In genomic region chr19:35868823-35869326, GRCh38 we compare ENCODE assay signal across 8 cellular contexts. TPM values are rescaled to one million over a fixed set of nuclear protein-coding genes. Genes with fewer than 3 reads are reported as not detected.
DNase-seq lines count a peak whose midpoint lies in the region; ATAC-seq and TF ChIP-seq lines count a peak whose summit lies in the region.

No MANE protein-coding gene starts in this region.

- no peak for TF ChIP-seq CTCF in Caco-2 (IDR thresholded peaks at IDR 0.05; ENCODE audit: insufficient read depth in 1 of 2, low read depth in 1 of 2, low read length in 1 of 2, severe bottlenecking in 1 of 2, unreplicated experiment in 1 of 2)
- TF ChIP-seq CTCF in OCI-LY7 (conservative IDR thresholded peaks at IDR 0.05; ENCODE audit: low read length), result no peak
- no peak for TF ChIP-seq CTCF in endodermal cell (conservative IDR thresholded peaks at IDR 0.05)
- TF ChIP-seq CTCF in prostate gland (IDR thresholded peaks at IDR 0.05), result no peak

- BruUV-seq in Caco-2 (replicated peaks; lab: Mats Ljungman, UMichigan) (no TSS peak), OCI-LY7 (replicated peaks; lab: Mats Ljungman, UMichigan) (no TSS peak)

- peaks cover 9% of the 10 kb centered on the region for H3K4me1 Mint-ChIP-seq in Caco-2 (ENCODE audit: low read depth, unreplicated experiment)
- peaks cover 3% of the 10 kb centered on the region for H3K4me1 Mint-ChIP-seq in endodermal cell

- no peaks in the 10 kb centered on the region for H4K20me1 ChIP-seq in OCI-LY7 (ENCODE audit: insufficient read depth, low read length)

- POLR2A ChIA-PET in Caco-2 (lab: Charles Lee) (no interaction called here), OCI-LY7 (lab: Charles Lee) (no interaction called here)

- H3K36me3 ChIP-seq in Caco-2 (ENCODE audit: control insufficient read depth, insufficient read depth, low read length) (no peaks in the 10 kb centered on the region; the same call in none of the 2 replicates), OCI-LY7 (ENCODE audit: insufficient read depth, low read length) (no peaks in the 10 kb centered on the region), endodermal cell (ENCODE audit: control insufficient read depth, insufficient read depth, low read length) (no peaks in the 10 kb centered on the region), prostate gland (no peaks in the 10 kb centered on the region)

- no peaks in the 10 kb centered on the region for H3K9me3 ChIP-seq in Caco-2
- no peaks in the 10 kb centered on the region for H3K9me3 ChIP-seq in OCI-LY7 (ENCODE audit: low read length)
- H3K9me3 ChIP-seq in endodermal cell (ENCODE audit: control insufficient read depth, low read length), result no peaks in the 10 kb centered on the region
- H3K9me3 ChIP-seq in prostate gland, result no peaks in the 10 kb centered on the region

- no peaks in the 10 kb centered on the region for H3K9me3 Mint-ChIP-seq in Caco-2 (ENCODE audit: unreplicated experiment)
- H3K9me3 Mint-ChIP-seq in endodermal cell, result no peaks in the 10 kb centered on the region

- no peaks in the 10 kb centered on the region for H3K9me2 ChIP-seq in OCI-LY7 (ENCODE audit: insufficient read depth, low read length)

- H3K27me3 Mint-ChIP-seq in Caco-2 (ENCODE audit: insufficient read depth, unreplicated experiment) (peaks cover 29% of the 10 kb centered on the region), endodermal cell (ENCODE audit: insufficient read depth) (peaks cover 46% of the 10 kb centered on the region)

- 1 to 2% methylated on average over 8 to 15 of the region's 15 CpGs for WGBS in endodermal cell (ENCODE audit: insufficient coverage in 1 of 2, insufficient read length in 1 of 2), 2 experiments
- 3% methylated on average over 12 of the region's 15 CpGs for WGBS in prostate gland

- DNase-seq in Caco-2 (no peak), OCI-LY7 (ENCODE audit: low spot score) (no peak), endodermal cell (no peak), prostate gland (ENCODE audit: low spot score) (no peak), globus pallidus (ENCODE audit: low spot score) (no peak), NCI-H2196 (lab: John Stamatoyannopoulos, UW; ENCODE audit: unreplicated experiment) (no peak), NK-92 (lab: John Stamatoyannopoulos, UW; ENCODE audit: unreplicated experiment) (no peak)

- H3K27ac ChIP-seq in OCI-LY7 (ENCODE audit: low read depth, low read length, poor library complexity, severe bottlenecking), result no peak overlapping the region
- H3K27ac ChIP-seq in endodermal cell (ENCODE audit: low read depth, low read length), result peak overlapping the region; percentile 96
- H3K27ac ChIP-seq in prostate gland, result no peak overlapping the region

- ATAC-seq in esophagus mucosa, result no peak

- no peaks in the 10 kb centered on the region for H3K79me2 ChIP-seq in OCI-LY7 (ENCODE audit: insufficient read depth, low read depth, low read length)

- H3K4me3 ChIP-seq in Caco-2 (ENCODE audit: low read depth, low read length) (peak overlapping the region; percentile 46), OCI-LY7 (ENCODE audit: low read depth, low read length, poor library complexity, severe bottlenecking) (peak overlapping the region; percentile 65), endodermal cell (ENCODE audit: low read length) (peak overlapping the region; percentile 71), prostate gland (peak overlapping the region; percentile 37 to 48)

- intact Hi-C loops in Caco-2 (cut with micrococcal nuclease; ENCODE audit: unreplicated experiment), result loop anchor here (1.0 kb wide), 1 partner anchor 10 kb away; no protein-coding TSS in a partner anchor
- intact Hi-C loops in OCI-LY7 (cut with micrococcal nuclease; ENCODE audit: unreplicated experiment), result no loop called here
- intact Hi-C loops in prostate gland (cut with DNase I), result no loop called here

- H3K4me2 ChIP-seq in OCI-LY7 (ENCODE audit: low read length), result peak overlapping the region; percentile 83

- CTCF ChIA-PET in Caco-2 (lab: Charles Lee) (interaction anchor here (0.6 to 1.1 kb wide), 3 partner anchors 28 to 62 kb away, joined by 3 to 9 read pairs (median 5); no protein-coding TSS in a partner anchor), OCI-LY7 (lab: Charles Lee; ENCODE audit: unreplicated experiment) (no interaction called here)

- no peak overlapping the region for H2AFZ ChIP-seq in OCI-LY7 (ENCODE audit: low read length)

- no peak for TF ChIP-seq POLR2A in prostate gland (IDR thresholded peaks at IDR 0.05)

- H3K36me3 Mint-ChIP-seq in Caco-2 (ENCODE audit: insufficient read depth, unreplicated experiment) (no peaks in the 10 kb centered on the region), endodermal cell (ENCODE audit: low read depth) (no peaks in the 10 kb centered on the region)

- peaks cover 23% of the 10 kb centered on the region for H3K4me1 ChIP-seq in Caco-2
- H3K4me1 ChIP-seq in OCI-LY7 (ENCODE audit: insufficient read depth, low read length, poor library complexity, severe bottlenecking), result peaks cover 17% of the 10 kb centered on the region
- H3K4me1 ChIP-seq in endodermal cell (ENCODE audit: control insufficient read depth, insufficient read depth, low read length), result no peaks in the 10 kb centered on the region
- peaks cover 15% of the 10 kb centered on the region for H3K4me1 ChIP-seq in prostate gland (replicated peaks)

- no peaks in the 10 kb centered on the region; the same call in 1 of the 2 replicates for H3K27me3 ChIP-seq in Caco-2 (replicated peaks; ENCODE audit: control insufficient read depth, insufficient read depth, low read length)
- peaks cover 54% of the 10 kb centered on the region for H3K27me3 ChIP-seq in endodermal cell (ENCODE audit: control insufficient read depth, insufficient read depth, low read length, poor library complexity, severe bottlenecking)
- H3K27me3 ChIP-seq in prostate gland (replicated peaks; ENCODE audit: insufficient read depth), result no peaks in the 10 kb centered on the region

- no peak overlapping the region for H3K9ac ChIP-seq in endodermal cell (ENCODE audit: extremely low read depth, low read length, poor library complexity, severe bottlenecking)

- H3K4me3 Mint-ChIP-seq in Caco-2 (ENCODE audit: unreplicated experiment), result peak overlapping the region; percentile 75
- H3K4me3 Mint-ChIP-seq in endodermal cell, result peak overlapping the region; percentile 48

- no peak overlapping the region for H3K27ac Mint-ChIP-seq in Caco-2 (ENCODE audit: unreplicated experiment)
- H3K27ac Mint-ChIP-seq in endodermal cell, result no peak overlapping the region

RNA-seq across cellular contexts. Expression of gene APLP1, which starts 0.5 kb away (rescaled TPM):
- 4.6 and 6.5 TPM in 2 replicates for total RNA-seq in Caco-2 (2022)
- 0.13 TPM in 1 of 2 replicates, not detected in the other for total RNA-seq in OCI-LY7 (2014; rRNA removed; shearing (Covaris generic))
- total RNA-seq in OCI-LY7 (2022), result 0.70 and 1.2 TPM in 2 replicates
- 10 to 100 TPM in 1 of 2 donors, 1 to 10 TPM in 1; 4.1 to 10.6 TPM for total RNA-seq in endodermal cell
- polyA plus RNA-seq in endodermal cell (2013, experiment 1 of 2), result 395 TPM
- 360 TPM for polyA plus RNA-seq in endodermal cell (2013, experiment 2 of 2)
- total RNA-seq in prostate gland, result 10 to 100 TPM in 1 of 2 donors, 1 to 10 TPM in 1; 3.6 to 38.0 TPM
- 0.84 TPM for total RNA-seq in esophagus mucosa

RNA-seq across cellular contexts. Expression of gene KIRREL2, which starts 12.2 kb away (rescaled TPM):
- total RNA-seq in Caco-2 (2022) (0.14 TPM in 1 of 2 replicates, not detected in the other), OCI-LY7 (2022) (2.0 and 2.2 TPM in 2 replicates), endodermal cell (1 to 10 TPM; 1.4 to 2.3 TPM), prostate gland (1 to 10 TPM in 1 of 2 donors, not detected in 1; 1.2 TPM), esophagus mucosa (0.24 TPM)
- total RNA-seq in OCI-LY7 (2014; rRNA removed; shearing (Covaris generic)), result 0.95 and 1.4 TPM in 2 replicates
- polyA plus RNA-seq in endodermal cell (2013, experiment 1 of 2), result 26.4 TPM
- 19.8 TPM for polyA plus RNA-seq in endodermal cell (2013, experiment 2 of 2)

RNA-seq across cellular contexts. Expression of gene NPHS1, which starts 16.6 kb away (rescaled TPM):
- not detected in 2 replicates for total RNA-seq in Caco-2 (2022)
- total RNA-seq in OCI-LY7 (2014; rRNA removed; shearing (Covaris generic)), result not detected in 2 replicates
- total RNA-seq in OCI-LY7 (2022), result not detected in 2 replicates
- under 1 TPM; 0.24 to 0.80 TPM for total RNA-seq in endodermal cell
- 0.96 TPM for polyA plus RNA-seq in endodermal cell (2013, experiment 1 of 2)
- polyA plus RNA-seq in endodermal cell (2013, experiment 2 of 2), result 0.79 TPM
- under 1 TPM in 1 of 2 donors, not detected in 1; 0.23 TPM for total RNA-seq in prostate gland
- total RNA-seq in esophagus mucosa, result not detected

RNA-seq across cellular contexts. Expression of gene NFKBID, which starts 31.5 kb away (rescaled TPM):
- total RNA-seq in Caco-2 (2022) (8.0 and 10.5 TPM in 2 replicates), OCI-LY7 (2022) (40.5 and 42.6 TPM in 2 replicates), endodermal cell (10 to 100 TPM; 20.8 to 24.4 TPM), prostate gland (10 to 100 TPM in 1 of 2 donors, 1 to 10 TPM in 1; 5.6 to 10.8 TPM), esophagus mucosa (4.2 TPM)
- 48.6 and 57.4 TPM in 2 replicates for total RNA-seq in OCI-LY7 (2014; rRNA removed; shearing (Covaris generic))
- 7.1 TPM for polyA plus RNA-seq in endodermal cell (2013, experiment 1 of 2)
- polyA plus RNA-seq in endodermal cell (2013, experiment 2 of 2), result 5.4 TPM

RNA-seq across cellular contexts. Expression of gene HCST, which starts 33.5 kb away (rescaled TPM):
- total RNA-seq in Caco-2 (2022) (not detected in 2 replicates), OCI-LY7 (2022) (25.2 and 36.0 TPM in 2 replicates), endodermal cell (1 to 10 TPM; 1.3 to 1.5 TPM), prostate gland (1 to 10 TPM in 1 of 2 donors, not detected in 1; 4.9 TPM), esophagus mucosa (0.96 TPM)
- 8.1 and 15.0 TPM in 2 replicates for total RNA-seq in OCI-LY7 (2014; rRNA removed; shearing (Covaris generic))
- not detected for polyA plus RNA-seq in endodermal cell (2013, experiment 1 of 2)
- not detected for polyA plus RNA-seq in endodermal cell (2013, experiment 2 of 2)
